Comparison of ENCODE assay signal across 22 cellular contexts in the genomic region with DNA sequence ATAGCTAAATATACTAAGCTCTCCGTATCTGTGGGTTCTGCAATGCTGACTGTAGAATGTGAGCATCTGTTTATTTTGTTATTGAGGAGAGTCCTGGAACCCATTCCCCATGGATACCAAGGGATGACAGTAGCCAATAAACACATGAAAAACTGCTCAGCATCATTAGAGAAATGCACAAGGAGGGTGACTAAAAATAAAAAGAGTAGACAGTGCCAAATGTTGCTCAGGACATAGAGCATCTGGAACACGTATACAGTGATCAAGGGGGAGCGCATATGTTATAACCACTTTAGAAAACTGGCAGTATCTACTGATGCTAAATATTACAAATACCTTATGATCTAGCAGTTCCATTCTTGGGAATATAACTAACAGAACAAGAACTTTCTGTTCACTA. TPM values are rescaled to one million over a fixed set of nuclear protein-coding genes. Genes with fewer than 3 reads are reported as not detected.
A peak's percentile ranks its signal among the peaks of the same experiment; 100 is the strongest.
DNase-seq lines count a peak whose midpoint lies in the region; ATAC-seq, FAIRE-seq and TF ChIP-seq lines count a peak whose summit lies in the region.
"Had no signal": no experiment of that assay in that cellular context is flagged by ENCODE, and none has a peak within 500 bp of the region (broad histone marks: within the 10 kb centered on the region; RNA-seq: fewer than 3 reads in every experiment).

No MANE protein-coding gene starts in this region.

- H2AFZ ChIP-seq in neuronal stem cell (ENCODE audit: low read length) = no peak overlapping the region

- no peaks in the 10 kb centered on the region for H3K4me1 ChIP-seq in neuronal stem cell (ENCODE audit: control insufficient read depth in 2 of 2, insufficient read depth in 1 of 2, low read depth in 1 of 2, low read length in 2 of 2)

- peak; percentile 55 for FAIRE-seq in H54 (lab: Jason Lieb, UNC)

- H3K27me3 Mint-ChIP-seq in activated naive CD8-positive, alpha-beta T cell = no peaks in the 10 kb centered on the region
- H3K27me3 Mint-ChIP-seq in activated naive CD8-positive, alpha-beta T cell treated with anti-CD3 and anti-CD28 coated beads, Interleukin-2, amount 50 U/mL, for 24 hours = no peaks in the 10 kb centered on the region
- H3K27me3 Mint-ChIP-seq in central memory CD8-positive, alpha-beta T cell = no peaks in the 10 kb centered on the region
- no peaks in the 10 kb centered on the region for H3K27me3 Mint-ChIP-seq in activated T-helper 2 cell treated with anti-CD3 and anti-CD28 coated beads, Interferon-gamma antibody, Interleukin-2, Interleukin-4, amounts not matched to agents 10 μg/mL and 5 μg/mL and 100 μg/mL, durations not matched to agents 14 hours and 24 hours and 36 hours (ENCODE audit: low read depth)
- H3K27me3 Mint-ChIP-seq: CD8-positive, alpha-beta memory T cell; IgD-negative memory B cell had no signal

- H3K4me3 ChIP-seq in neuronal stem cell (ENCODE audit: low read length in 2 of 2) = no peak overlapping the region

- no peak overlapping the region for H4K91ac ChIP-seq in neuronal stem cell (ENCODE audit: low read depth, low read length, poor library complexity)

- no peak for TF ChIP-seq POLR2A in H54 (IDR thresholded peaks at IDR 0.05; ENCODE audit: low read depth, low read length)

- peaks cover 0 to 16% of the 10 kb centered on the region in 2 donors for H3K9me3 ChIP-seq in neuronal stem cell (replicated peaks in 1 of 2; ENCODE audit: control insufficient read depth in 2 of 2, insufficient read depth in 1 of 2, low read depth in 1 of 2, low read length in 2 of 2)

- H3K4ac ChIP-seq in neuronal stem cell (ENCODE audit: low read length) = no peak overlapping the region

- H3K36me3 Mint-ChIP-seq in activated naive CD8-positive, alpha-beta T cell = peaks cover 6% of the 10 kb centered on the region
- H3K36me3 Mint-ChIP-seq in activated naive CD8-positive, alpha-beta T cell treated with anti-CD3 and anti-CD28 coated beads, Interleukin-2, amount 50 U/mL, for 24 hours (ENCODE audit: low read depth) = peaks cover 33% of the 10 kb centered on the region
- H3K36me3 Mint-ChIP-seq in central memory CD8-positive, alpha-beta T cell (ENCODE audit: insufficient read depth) = peaks cover 36% of the 10 kb centered on the region
- H3K36me3 Mint-ChIP-seq in activated T-helper 2 cell treated with anti-CD3 and anti-CD28 coated beads, Interferon-gamma antibody, Interleukin-2, Interleukin-4, amounts not matched to agents 10 μg/mL and 5 μg/mL and 100 μg/mL, durations not matched to agents 14 hours and 24 hours and 36 hours (ENCODE audit: low read depth) = peaks cover 51% of the 10 kb centered on the region

- no peak overlapping the region for H3K4me2 ChIP-seq in neuronal stem cell (ENCODE audit: insufficient read depth, low read length, poor library complexity, severe bottlenecking)

- no peaks in the 10 kb centered on the region for H3K27me3 ChIP-seq in neuronal stem cell (ENCODE audit: control insufficient read depth in 3 of 3, insufficient read depth in 3 of 3, low read depth in 1 of 3, low read length in 3 of 3)

- intact Hi-C loops in left ventricle myocardium superior (cut with micrococcal nuclease) = no loop called here
- intact Hi-C loops in activated T-helper 2 cell treated with anti-CD3 and anti-CD28 coated beads, Interferon-gamma antibody, Interleukin-2, Interleukin-4, amounts not matched to agents 10 μg/mL and 5 μg/mL and 100 μg/mL, durations not matched to agents 14 hours and 24 hours and 36 hours (cut with micrococcal nuclease) = no loop called here

- H3K9me3 Mint-ChIP-seq in activated naive CD8-positive, alpha-beta T cell (ENCODE audit: low read depth) = no peaks in the 10 kb centered on the region
- H3K9me3 Mint-ChIP-seq in activated naive CD8-positive, alpha-beta T cell treated with anti-CD3 and anti-CD28 coated beads, Interleukin-2, amount 50 U/mL, for 24 hours = no peaks in the 10 kb centered on the region
- no peaks in the 10 kb centered on the region for H3K9me3 Mint-ChIP-seq in central memory CD8-positive, alpha-beta T cell
- no peaks in the 10 kb centered on the region for H3K9me3 Mint-ChIP-seq in activated T-helper 2 cell treated with anti-CD3 and anti-CD28 coated beads, Interferon-gamma antibody, Interleukin-2, Interleukin-4, amounts not matched to agents 10 μg/mL and 5 μg/mL and 100 μg/mL, durations not matched to agents 14 hours and 24 hours and 36 hours
- H3K9me3 Mint-ChIP-seq: CD8-positive, alpha-beta memory T cell; IgD-negative memory B cell had no signal

- H3K14ac ChIP-seq in neuronal stem cell (ENCODE audit: low read length) = no peak overlapping the region

- H3K9ac ChIP-seq in neuronal stem cell (ENCODE audit: low read depth, low read length, poor library complexity) = no peak overlapping the region

- no CpG with 5 or more reads among the region's 3 CpGs for WGBS in neuronal stem cell (ENCODE audit: extremely low coverage in 2 of 2, insufficient read length in 2 of 2, insufficient replicate concordance in 1 of 2), 2 donors

- H3K79me1 ChIP-seq in neuronal stem cell (ENCODE audit: low read depth, low read length) = no peaks in the 10 kb centered on the region

- no peak overlapping the region for H3K4me3 Mint-ChIP-seq in activated naive CD8-positive, alpha-beta T cell
- H3K4me3 Mint-ChIP-seq in activated naive CD8-positive, alpha-beta T cell treated with anti-CD3 and anti-CD28 coated beads, Interleukin-2, amount 50 U/mL, for 24 hours = no peak overlapping the region
- H3K4me3 Mint-ChIP-seq in central memory CD8-positive, alpha-beta T cell = no peak overlapping the region
- H3K4me3 Mint-ChIP-seq in activated T-helper 2 cell treated with anti-CD3 and anti-CD28 coated beads, Interferon-gamma antibody, Interleukin-2, Interleukin-4, amounts not matched to agents 10 μg/mL and 5 μg/mL and 100 μg/mL, durations not matched to agents 14 hours and 24 hours and 36 hours (ENCODE audit: low read depth) = no peak overlapping the region
- H3K4me3 Mint-ChIP-seq: CD8-positive, alpha-beta memory T cell; IgD-negative memory B cell had no signal

- H4K8ac ChIP-seq in neuronal stem cell (ENCODE audit: low read depth, low read length) = no peak overlapping the region

- H2AK5ac ChIP-seq in neuronal stem cell (ENCODE audit: low read depth, low read length) = no peak overlapping the region

- peaks cover 6% of the 10 kb centered on the region for H3K4me1 Mint-ChIP-seq in activated naive CD8-positive, alpha-beta T cell (ENCODE audit: low read depth)
- H3K4me1 Mint-ChIP-seq in activated naive CD8-positive, alpha-beta T cell treated with anti-CD3 and anti-CD28 coated beads, Interleukin-2, amount 50 U/mL, for 24 hours = no peaks in the 10 kb centered on the region
- peaks cover 34% of the 10 kb centered on the region for H3K4me1 Mint-ChIP-seq in central memory CD8-positive, alpha-beta T cell
- H3K4me1 Mint-ChIP-seq in activated T-helper 2 cell treated with anti-CD3 and anti-CD28 coated beads, Interferon-gamma antibody, Interleukin-2, Interleukin-4, amounts not matched to agents 10 μg/mL and 5 μg/mL and 100 μg/mL, durations not matched to agents 14 hours and 24 hours and 36 hours (ENCODE audit: low read depth) = peaks cover 1% of the 10 kb centered on the region

- no peak overlapping the region for H3K23ac ChIP-seq in neuronal stem cell (ENCODE audit: low read depth, low read length, poor library complexity)

- H2BK15ac ChIP-seq in neuronal stem cell (ENCODE audit: low read length) = no peak overlapping the region

- H3K18ac ChIP-seq in neuronal stem cell (ENCODE audit: low read length) = no peak overlapping the region

- peaks cover 6 to 99% of the 10 kb centered on the region in 2 donors for H3K36me3 ChIP-seq in neuronal stem cell (replicated peaks in 1 of 2; ENCODE audit: control insufficient read depth in 2 of 2, insufficient read depth in 2 of 2, low read length in 2 of 2)

- no peak overlapping the region for H3K27ac ChIP-seq in neuronal stem cell (replicated peaks; ENCODE audit: low read length)

- no peak overlapping the region for H2BK120ac ChIP-seq in neuronal stem cell (ENCODE audit: low read depth, low read length)

- no peak for DNase-seq in activated naive CD8-positive, alpha-beta T cell treated with anti-CD3 and anti-CD28 coated beads, Interleukin-2, amount 50 U/mL, for 24 hours
- DNase-seq in H54 (ENCODE audit: insufficient read length, low spot score) (no peak), left ventricle myocardium superior (no peak), neuronal stem cell (ENCODE audit: low spot score) (no peak)
- no peak for DNase-seq in central memory CD8-positive, alpha-beta T cell (ENCODE audit: low spot score in 2 of 2)
- no peak for DNase-seq in activated T-helper 2 cell treated with anti-CD3 and anti-CD28 coated beads, Interferon-gamma antibody, Interleukin-2, Interleukin-4, amounts not matched to agents 10 μg/mL and 5 μg/mL and 100 μg/mL, durations not matched to agents 14 hours and 24 hours and 36 hours (ENCODE audit: low spot score)
- DNase-seq: 8988T; AML-193; C1 segment of cervical spinal cord; CD8-positive, alpha-beta memory T cell; DMS53; EL; GF-D8; GOT3; NCI-H1105; NCI-H146; NCI-H2029 treated with DMSO at 0.1 percent for 48 hours; NCI-H526 treated with DMSO at 0.1 percent for 48 hours; OCI-M1 had no signal

- H2BK12ac ChIP-seq in neuronal stem cell (ENCODE audit: low read length) = no peak overlapping the region

- no peak for ATAC-seq in activated naive CD8-positive, alpha-beta T cell treated with anti-CD3 and anti-CD28 coated beads, Interleukin-2, amount 50 U/mL, for 24 hours
- no peak for ATAC-seq in central memory CD8-positive, alpha-beta T cell (replicated peaks; ENCODE audit: extremely low read depth, poor library complexity, severe bottlenecking)
- peak; percentile 85 for ATAC-seq in left ventricle myocardium superior
- ATAC-seq: HCT116 had no signal

- peak overlapping the region; percentile 5 for H3K27ac Mint-ChIP-seq in activated naive CD8-positive, alpha-beta T cell
- no peak overlapping the region for H3K27ac Mint-ChIP-seq in activated naive CD8-positive, alpha-beta T cell treated with anti-CD3 and anti-CD28 coated beads, Interleukin-2, amount 50 U/mL, for 24 hours
- peak overlapping the region; percentile 17 for H3K27ac Mint-ChIP-seq in central memory CD8-positive, alpha-beta T cell (ENCODE audit: low read depth)
- H3K27ac Mint-ChIP-seq in activated T-helper 2 cell treated with anti-CD3 and anti-CD28 coated beads, Interferon-gamma antibody, Interleukin-2, Interleukin-4, amounts not matched to agents 10 μg/mL and 5 μg/mL and 100 μg/mL, durations not matched to agents 14 hours and 24 hours and 36 hours = no peak overlapping the region
- H3K27ac Mint-ChIP-seq: IgD-negative memory B cell had no signal

- H2BK5ac ChIP-seq in neuronal stem cell (ENCODE audit: low read length) = no peak overlapping the region

RNA-seq across cellular contexts. Expression of gene MARCHF6, which starts 31.0 kb away (rescaled TPM):
- total RNA-seq in left ventricle myocardium superior = 165 TPM
- polyA plus RNA-seq in neuronal stem cell (2013, experiment 1 of 2) = 73.3 TPM
- polyA plus RNA-seq in neuronal stem cell (2013, experiment 2 of 2) = 72.6 TPM
- 111 and 116 TPM in 2 replicates for total RNA-seq in activated T-helper 2 cell treated with anti-CD3 and anti-CD28 coated beads, Interferon-gamma antibody, Interleukin-2, Interleukin-4, amounts not matched to agents 10 μg/mL and 5 μg/mL and 100 μg/mL, durations not matched to agents 14 hours and 24 hours and 36 hours

RNA-seq across cellular contexts. Expression of gene ROPN1L, which starts 57.2 kb away (rescaled TPM):
- 0.20 TPM for total RNA-seq in left ventricle myocardium superior
- 0.17 TPM for polyA plus RNA-seq in neuronal stem cell (2013, experiment 1 of 2)
- 0.22 TPM for polyA plus RNA-seq in neuronal stem cell (2013, experiment 2 of 2)
- 0.16 and 0.55 TPM in 2 replicates for total RNA-seq in activated T-helper 2 cell treated with anti-CD3 and anti-CD28 coated beads, Interferon-gamma antibody, Interleukin-2, Interleukin-4, amounts not matched to agents 10 μg/mL and 5 μg/mL and 100 μg/mL, durations not matched to agents 14 hours and 24 hours and 36 hours

Comparison
In these comparisons a context has a peak if more than half of its experiments do, and no peak if none do; other contexts are left out.
1. H3K27ac Mint-ChIP-seq: peak in activated naive CD8-positive, alpha-beta T cell (single experiment) and central memory CD8-positive, alpha-beta T cell (single experiment); none in activated naive CD8-positive, alpha-beta T cell treated with anti-CD3 and anti-CD28 coated beads, Interleukin-2, amount 50 U/mL, for 24 hours (single experiment) and activated T-helper 2 cell treated with anti-CD3 and anti-CD28 coated beads, Interferon-gamma antibody, Interleukin-2, Interleukin-4, amounts not matched to agents 10 μg/mL and 5 μg/mL and 100 μg/mL, durations not matched to agents 14 hours and 24 hours and 36 hours (single experiment).